ENCODE assay signal across 2 cellular contexts in the genomic region with DNA sequence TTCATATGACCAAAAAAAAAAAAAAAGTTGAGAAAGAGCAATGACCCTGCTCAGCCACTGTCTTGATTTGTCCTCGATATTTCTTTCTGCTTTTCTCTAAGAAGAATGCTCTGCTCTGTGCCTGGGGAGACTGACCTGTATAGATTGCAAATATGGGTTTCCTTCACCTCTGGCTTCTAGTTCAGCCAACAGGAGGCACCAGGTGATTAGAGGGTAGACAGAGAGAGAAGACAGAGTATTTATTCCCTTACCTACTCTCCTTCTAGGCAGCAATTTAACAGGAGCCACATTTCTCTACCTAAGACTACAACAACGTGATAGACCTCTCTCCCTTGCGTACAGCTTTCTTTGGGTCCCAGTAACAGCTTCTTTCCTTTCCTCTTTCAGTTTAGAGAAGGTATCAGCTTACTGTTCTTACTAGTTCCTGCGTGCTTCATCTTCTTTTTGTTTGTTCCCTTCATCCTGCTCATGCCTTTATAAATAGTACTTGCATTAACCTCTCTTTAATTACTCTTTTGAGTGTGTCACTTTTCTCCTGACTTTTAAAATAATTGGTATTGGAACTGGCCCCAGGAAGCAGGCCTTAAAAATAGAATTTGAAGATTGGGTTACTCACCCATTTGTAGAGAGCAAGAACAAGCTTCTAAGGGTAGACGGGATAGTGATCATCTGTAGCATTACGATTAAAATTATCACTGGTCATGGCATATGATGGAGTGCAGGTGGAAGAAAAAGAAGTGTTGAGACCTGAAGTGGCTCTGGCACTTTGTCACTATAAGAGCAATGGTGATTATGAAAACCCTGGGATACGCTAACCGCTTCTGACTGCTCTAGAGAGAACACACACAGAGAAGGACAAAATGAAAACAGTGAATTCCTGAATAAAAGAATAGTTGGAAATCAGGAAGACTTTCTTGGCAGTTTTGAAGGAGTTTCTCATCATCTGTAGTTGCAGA.
TF ChIP-seq lines count a peak whose summit lies in the region.

No MANE protein-coding gene starts in this region.

TF ChIP-seq in HCT116, 20 proteins besides CTCF, POLR2A, EP300 and RAD21:
- TF ChIP-seq SRF (IDR thresholded peaks at IDR 0.05; ENCODE audit: low read depth), result no peak
- no peak for TF ChIP-seq ELF1 (IDR thresholded peaks at IDR 0.05; ENCODE audit: borderline replicate concordance, low read depth)
- no peak for TF ChIP-seq ZFX (IDR thresholded peaks at IDR 0.05)

TF ChIP-seq in H1, 55 proteins besides CTCF, POLR2A, EP300 and RAD21:
- TF ChIP-seq HDAC6 (IDR thresholded peaks at IDR 0.05; ENCODE audit: low read depth, low read length) (no peak), PHF8 (conservative IDR thresholded peaks at IDR 0.05; ENCODE audit: low read depth, low read length) (no peak), JUND (IDR thresholded peaks at IDR 0.05; ENCODE audit: low read length) (no peak), SIN3A (conservative IDR thresholded peaks at IDR 0.05 in 1 of 2, IDR thresholded peaks at IDR 0.05 in 1 of 2; ENCODE audit: low read depth in 1 of 2, low read length in 2 of 2) (no peak), NANOG (IDR thresholded peaks at IDR 0.05; ENCODE audit: insufficient read depth, low read depth, low read length, poor library complexity, severe bottlenecking) (no peak), YY1 (IDR thresholded peaks at IDR 0.05; ENCODE audit: low read depth, low read length) (no peak), TAF7 (optimal IDR thresholded peaks at IDR 0.05; ENCODE audit: borderline replicate concordance, low read depth, low read length) (no peak), JUN (IDR thresholded peaks at IDR 0.05; ENCODE audit: low read depth, low read length) (no peak), TEAD4 (IDR thresholded peaks at IDR 0.05; ENCODE audit: low read depth, low read length) (no peak), RFX5 (IDR thresholded peaks at IDR 0.05; ENCODE audit: borderline replicate concordance, low read depth, low read length) (no peak)
- TF ChIP-seq, protein P1, sequence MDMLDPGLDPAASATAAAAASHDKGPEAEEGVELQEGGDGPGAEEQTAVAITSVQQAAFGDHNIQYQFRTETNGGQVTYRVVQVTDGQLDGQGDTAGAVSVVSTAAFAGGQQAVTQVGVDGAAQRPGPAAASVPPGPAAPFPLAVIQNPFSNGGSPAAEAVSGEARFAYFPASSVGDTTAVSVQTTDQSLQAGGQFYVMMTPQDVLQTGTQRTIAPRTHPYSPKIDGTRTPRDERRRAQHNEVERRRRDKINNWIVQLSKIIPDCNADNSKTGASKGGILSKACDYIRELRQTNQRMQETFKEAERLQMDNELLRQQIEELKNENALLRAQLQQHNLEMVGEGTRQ (IDR thresholded peaks at IDR 0.05; ENCODE audit: low read length), result no peak
